In the genomic region with DNA sequence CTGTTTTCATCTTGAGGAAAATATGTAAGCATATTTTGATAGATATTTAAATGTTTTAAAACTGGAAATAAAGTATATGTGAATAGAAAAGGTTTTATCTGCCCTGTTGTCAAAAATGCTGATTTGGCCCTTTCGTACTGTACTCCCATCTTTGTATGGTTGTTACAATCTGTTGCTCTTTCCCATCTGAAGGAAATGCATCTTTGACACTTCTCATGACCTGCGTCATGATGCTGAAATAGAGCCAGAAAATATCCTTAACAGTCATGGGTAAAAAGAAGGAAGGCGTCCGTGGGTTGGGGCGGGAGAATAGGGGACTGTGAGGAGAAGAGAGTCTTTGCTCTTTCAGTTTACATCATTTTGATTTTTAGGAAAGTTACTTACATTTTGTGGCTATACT, we compare ENCODE assay signal across 19 cellular contexts.
DNase-seq lines count a peak whose midpoint lies in the region; ATAC-seq lines count a peak whose summit lies in the region.
"Had no signal": no experiment of that assay in that cellular context is flagged by ENCODE, and none has a peak within 500 bp of the region (broad histone marks: within the 10 kb centered on the region; RNA-seq: fewer than 3 reads in every experiment).

No MANE protein-coding gene starts in this region.

- ATAC-seq in Right ventricle myocardium superior (ENCODE audit: poor library complexity) (peak; percentile 27), left cardiac atrium (no peak), left lobe of liver (peak; percentile 51), GM21529 (IDR thresholded peaks at IDR 0.05; ENCODE audit: unreplicated experiment) (no peak)
- ATAC-seq: PC-3 had no signal

- intact Hi-C loops in Right ventricle myocardium superior (cut with DNase I) (loop anchor here (10.0 kb wide), 1 partner anchor 389 kb away; the partner anchor contains the start of gene TBX2), left cardiac atrium (cut with DNase I) (loop anchor here in 1 of 2 donors (10.0 kb wide), 1 partner anchor 399 kb away; no protein-coding TSS in a partner anchor)

- DNase-seq in Right ventricle myocardium superior (no peak), left cardiac atrium (no peak), fibroblast of peridontal ligament (ENCODE audit: extremely low read depth) (peak; percentile 50), left lobe of liver (ENCODE audit: low spot score) (no peak), NCI-H446 treated with DMSO at 0.1 percent for 48 hours (lab: John Stamatoyannopoulos, UW) (no peak), NCI-H82 treated with DMSO at 0.1 percent for 48 hours (lab: John Stamatoyannopoulos, UW; ENCODE audit: unreplicated experiment) (no peak), NCI-H187 (lab: John Stamatoyannopoulos, UW) (no peak)
- DNase-seq: 8988T; CD4-positive, alpha-beta memory T cell; DMS153; GDM1; GOT3; NCI-H1417; NCI-H187 treated with DMSO at 0.1 percent for 48 hours; NCI-H2227 treated with DMSO at 0.1 percent for 48 hours; NCI-H524 treated with DMSO at 0.1 percent for 48 hours; PC-3; RPMI8226 had no signal

Comparison
In these comparisons a context has a peak if more than half of its experiments do, and no peak if none do; other contexts are left out.
1. ATAC-seq: peak in Right ventricle myocardium superior (single experiment) and left lobe of liver (single experiment); none in left cardiac atrium (0 of 2) and GM21529 (single experiment).